ENCODE assay signal across 9 cellular contexts in the genomic region with DNA sequence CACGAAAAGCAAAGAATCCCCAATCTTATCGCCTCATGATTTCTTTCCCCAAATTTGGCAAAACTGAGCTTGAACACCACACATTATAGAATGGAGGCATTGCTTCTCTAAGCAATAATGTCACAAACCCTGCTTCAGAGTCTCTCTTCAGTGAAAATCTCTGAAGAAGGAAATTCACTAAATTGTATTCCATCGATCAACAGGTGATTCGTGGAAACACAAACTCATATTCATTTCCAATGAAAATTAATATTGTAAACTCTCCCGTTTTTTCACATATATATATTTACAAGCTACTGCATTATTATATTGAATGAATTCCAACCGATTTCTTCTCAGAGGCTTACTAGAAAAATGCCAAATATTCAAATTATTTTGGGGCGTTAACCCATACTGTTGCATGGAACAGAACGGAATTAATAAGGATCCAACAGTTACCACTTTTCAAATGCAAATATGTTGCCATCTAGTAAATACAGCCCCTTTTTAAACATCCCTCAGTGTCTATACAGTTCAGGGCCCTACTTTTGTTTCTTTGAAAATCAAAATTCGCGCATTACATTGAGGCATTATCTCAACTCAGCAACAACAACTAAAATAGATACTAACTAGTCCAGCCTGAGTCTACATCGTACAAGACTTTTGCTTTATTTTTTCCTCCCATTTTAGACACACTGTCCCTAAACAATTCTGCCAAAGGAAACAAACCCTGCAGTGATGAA. TPM values are rescaled to one million over a fixed set of nuclear protein-coding genes. Genes with fewer than 3 reads are reported as not detected.
A peak's percentile ranks its signal among the peaks of the same experiment; 100 is the strongest.
DNase-seq lines count a peak whose midpoint lies in the region; ATAC-seq and TF ChIP-seq lines count a peak whose summit lies in the region.
"Had no signal": no experiment of that assay in that cellular context is flagged by ENCODE, and none has a peak within 500 bp of the region (broad histone marks: within the 10 kb centered on the region; RNA-seq: fewer than 3 reads in every experiment).

No MANE protein-coding gene starts in this region.

- H3K4me1 Mint-ChIP-seq in glutamatergic neuron (ENCODE audit: low read depth, unreplicated experiment) = peaks cover 14% of the 10 kb centered on the region

- no peak overlapping the region for H3K27ac Mint-ChIP-seq in glutamatergic neuron (ENCODE audit: unreplicated experiment)

- no peaks in the 10 kb centered on the region for H3K9me3 ChIP-seq in WERI-Rb-1 (ENCODE audit: severe bottlenecking)
- H3K9me3 ChIP-seq in psoas muscle = no peaks in the 10 kb centered on the region

- H3K27me3 ChIP-seq in WERI-Rb-1 (ENCODE audit: insufficient read depth, low read depth, severe bottlenecking) = no peaks in the 10 kb centered on the region
- no peaks in the 10 kb centered on the region for H3K27me3 ChIP-seq in psoas muscle (ENCODE audit: insufficient read depth in 3 of 3, low read length in 2 of 3)

- intact Hi-C loops in psoas muscle (cut with DNase I) = loop anchor here (2.0 to 10.0 kb wide), 8 partner anchors 54 to 279 kb away; partner anchors contain the start of genes NHLRC1 (in 2 of the 2) and NUP153 (in 1 of the 2)

- peaks cover 23% of the 10 kb centered on the region for H3K4me1 ChIP-seq in psoas muscle

- peaks cover 24% of the 10 kb centered on the region for H3K36me3 ChIP-seq in WERI-Rb-1
- no peaks in the 10 kb centered on the region for H3K36me3 ChIP-seq in psoas muscle (ENCODE audit: insufficient read depth in 1 of 2, low read depth in 1 of 2)

- DNase-seq in G401 (ENCODE audit: low spot score) (peak; percentile 22), WERI-Rb-1 (no peak), glutamatergic neuron (no peak), psoas muscle (no peak), HPDE6-E6E7 (ENCODE audit: extremely low spot score) (no peak), NCI-H226 (no peak)
- DNase-seq: NCI-H1436 treated with DMSO at 0.1 percent for 48 hours had no signal

- in situ Hi-C loops in G401 (cut with HindIII; ENCODE audit: low sequenced_read_pairs) = no loop called here

- peaks cover 10% of the 10 kb centered on the region for H3K9me3 Mint-ChIP-seq in glutamatergic neuron (ENCODE audit: unreplicated experiment)

- H3K27ac ChIP-seq in WERI-Rb-1 = no peak overlapping the region
- H3K27ac ChIP-seq in psoas muscle = peak overlapping the region; percentile 91

- H3K4me3 ChIP-seq in WERI-Rb-1 (ENCODE audit: low read depth, low read length) (peak overlapping the region; percentile 55), psoas muscle (peak overlapping the region; percentile 85)

- H3K27me3 Mint-ChIP-seq in glutamatergic neuron (ENCODE audit: unreplicated experiment) = peaks cover 6% of the 10 kb centered on the region

- no peak for ATAC-seq in psoas muscle
- no peak for ATAC-seq in HG03108 (IDR thresholded peaks at IDR 0.05; ENCODE audit: unreplicated experiment)
- no peak for ATAC-seq in GM19463 (IDR thresholded peaks at IDR 0.05; ENCODE audit: unreplicated experiment)

- 12 to 20% (median 14%) methylated on average over 11 of the region's 11 CpGs for WGBS in psoas muscle, 3 donors

- H3K36me3 Mint-ChIP-seq in glutamatergic neuron (ENCODE audit: unreplicated experiment) = no peaks in the 10 kb centered on the region

- no peak for TF ChIP-seq CTCF in WERI-Rb-1 (IDR thresholded peaks at IDR 0.05; ENCODE audit: low read depth, low read length)
- no peak for TF ChIP-seq CTCF in glutamatergic neuron (IDR thresholded peaks at IDR 0.05; ENCODE audit: partially characterized antibody, unreplicated experiment)
- no peak for TF ChIP-seq CTCF in psoas muscle (IDR thresholded peaks at IDR 0.05)

- H3K4me3 Mint-ChIP-seq in glutamatergic neuron (ENCODE audit: unreplicated experiment) = peak overlapping the region; percentile 91

RNA-seq across cellular contexts. Expression of gene KIF13A, which starts 1.3 kb away (rescaled TPM):
- 9.8 and 18.3 TPM in 2 replicates for total RNA-seq in G401 (2014; rRNA removed; shearing (Covaris generic))
- total RNA-seq in glutamatergic neuron (ENCODE audit: unreplicated experiment) = 26.7 TPM
- total RNA-seq in psoas muscle = 10 to 100 TPM; 62.0 to 80.2 (median 75.0) TPM
- 10 to 100 TPM; 17.0 to 75.0 (median 27.7) TPM for polyA plus RNA-seq in psoas muscle
